Comparison of ENCODE assay signal across 8 cellular contexts in genomic region chr17:37643118-37643766, GRCh38. TPM values are rescaled to one million over a fixed set of nuclear protein-coding genes. Genes with fewer than 3 reads are reported as not detected.
A peak's percentile ranks its signal among the peaks of the same experiment; 100 is the strongest.
DNase-seq lines count a peak whose midpoint lies in the region; ATAC-seq, FAIRE-seq and TF ChIP-seq lines count a peak whose summit lies in the region.

Gene DDX52, minus strand, starts transcription at chr17:37643446. Its CDS starts 26 bp downstream, at chr17:37643420.

- H3K9ac ChIP-seq in kidney (ENCODE audit: low read length in 2 of 2): peak within 1 kb of the TSS; percentile 12 to 87

- peak within 1 kb of the TSS; percentile 77 for H3K27ac ChIP-seq in A673 (ENCODE audit: low read depth, low read length, poor library complexity, severe bottlenecking)
- peak within 1 kb of the TSS; percentile 20 to 58 for H3K27ac ChIP-seq in kidney (ENCODE audit: low read depth in 2 of 2, low read length in 2 of 2)

- intact Hi-C loops in A673 (cut with micrococcal nuclease; ENCODE audit: unreplicated experiment) (no loop called here), kidney (cut with DNase I) (no loop called here)

- BruUV-seq in A673 (replicated peaks; lab: Mats Ljungman, UMichigan): no TSS peak

- peak within 1 kb of the TSS; percentile 79 for H3K4me3 ChIP-seq in A673 (ENCODE audit: low read depth, low read length, poor library complexity, severe bottlenecking)
- peak within 1 kb of the TSS; percentile 73 to 88 for H3K4me3 ChIP-seq in kidney (ENCODE audit: low read length in 2 of 2)

- FAIRE-seq in kidney (lab: Jason Lieb, UNC): no peak

- POLR2A ChIA-PET in A673 (lab: Charles Lee; ENCODE audit: low non-redundant PET): no interaction called here

- H3K4me1 ChIP-seq in A673 (ENCODE audit: insufficient read depth, low read length, poor library complexity, severe bottlenecking) (no peaks in the 10 kb centered on the region), kidney (ENCODE audit: control insufficient read depth in 1 of 2, insufficient read depth in 1 of 2, low read depth in 1 of 2, low read length in 2 of 2) (peaks cover 8% of the 10 kb centered on the region in 2 donors)

- H3K9me3 ChIP-seq in A673 (ENCODE audit: low read depth, low read length, poor library complexity, severe bottlenecking) (no peaks in the 10 kb centered on the region), kidney (ENCODE audit: control insufficient read depth in 1 of 2, low read length in 2 of 2) (no peaks in the 10 kb centered on the region)

- TF ChIP-seq CTCF in A673 (conservative IDR thresholded peaks at IDR 0.05; ENCODE audit: low read depth, low read length) (no peak), kidney (IDR thresholded peaks at IDR 0.05; ENCODE audit: borderline replicate concordance, extremely low read depth, insufficient read depth) (no peak)

- peaks cover 18% of the 10 kb centered on the region for H3K27me3 ChIP-seq in A673 (replicated peaks; ENCODE audit: insufficient read depth, low read depth, low read length, poor library complexity)

- peak; percentile 74 for ATAC-seq in GM18870 (IDR thresholded peaks at IDR 0.05; ENCODE audit: unreplicated experiment)
- ATAC-seq in HG03378 (IDR thresholded peaks at IDR 0.05; ENCODE audit: unreplicated experiment): peak; percentile 77

- peak; percentile 89 for DNase-seq in A673 (ENCODE audit: low spot score)
- DNase-seq in NCI-H510A treated with DMSO at 0.1 percent for 48 hours (lab: John Stamatoyannopoulos, UW): peak; percentile 92
- DNase-seq in activated CD4-positive, alpha-beta T cell treated with anti-CD3 and anti-CD28 coated beads for 1 hour: peak; percentile 82
- DNase-seq in cerebellum (ENCODE audit: low spot score): peak; percentile 89
- DNase-seq in kidney: peak; percentile 96
- DNase-seq in stimulated activated CD4-positive, alpha-beta T cell treated with anti-CD3 and anti-CD28 coated beads, Interleukin-12 subunit alpha, Interleukin-12 subunit beta, amount 100 ng/mL, for 48 hours (ENCODE audit: low read depth in 2 of 3, low spot score in 1 of 3): peak; percentile 73 to 86 (median 78)

- CTCF ChIA-PET in A673 (lab: Charles Lee): no interaction called here

- peaks cover 7% of the 10 kb centered on the region for H3K36me3 ChIP-seq in A673 (ENCODE audit: insufficient read depth, low read length, poor library complexity, severe bottlenecking)
- peaks cover 3 to 9% of the 10 kb centered on the region in 2 donors for H3K36me3 ChIP-seq in kidney (ENCODE audit: control insufficient read depth in 1 of 2, insufficient read depth in 2 of 2, low read length in 2 of 2)

RNA-seq across cellular contexts. Expression of gene DDX52, which starts in this region (rescaled TPM):
- total RNA-seq in A673 (2021) (27.7 TPM in 2 replicates), cerebellum (41.9 TPM), kidney (26.9 TPM)
- polyA plus RNA-seq in kidney (ENCODE audit: insufficient read depth, low read depth, low replicate concordance): 14.0 TPM

Comparison
In these comparisons a context has a peak if more than half of its experiments do, and no peak if none do; other contexts are left out.
1. Peak in every context shown above with its lines: DNase-seq, ATAC-seq, H3K4me3 ChIP-seq and H3K27ac ChIP-seq.